In genomic region chr11:134244593-134244992, GRCh38 we compare ENCODE assay signal across 9 cellular contexts. TPM values are rescaled to one million over a fixed set of nuclear protein-coding genes. Genes with fewer than 3 reads are reported as not detected.
DNase-seq lines count a peak whose midpoint lies in the region; ATAC-seq, FAIRE-seq and TF ChIP-seq lines count a peak whose summit lies in the region.
"Had no signal": no experiment of that assay in that cellular context is flagged by ENCODE, and none has a peak within 500 bp of the region (broad histone marks: within the 10 kb centered on the region; RNA-seq: fewer than 3 reads in every experiment).

No MANE protein-coding gene starts in this region.

- ATAC-seq in GM19455 (IDR thresholded peaks at IDR 0.05; ENCODE audit: unreplicated experiment) = peak; percentile 77
- peak; percentile 70 for ATAC-seq in HG03558 (IDR thresholded peaks at IDR 0.05; ENCODE audit: extremely low read depth, unreplicated experiment)
- ATAC-seq in HepG2 = peak; percentile 93
- ATAC-seq in activated T-cell treated with anti-CD3 and anti-CD28 coated beads, Interleukin-2, amount 50 U/mL, for 72 hours (replicated peaks in 1 of 2) = no peak

- H3K36me3 ChIP-seq in astrocyte (ENCODE audit: insufficient read depth, low read length) = peaks cover 22% of the 10 kb centered on the region
- H3K36me3 ChIP-seq in HepG2 (replicated peaks in 1 of 2; ENCODE audit: control insufficient read depth in 1 of 2, insufficient read depth in 2 of 2, low read length in 2 of 2) = peaks cover 10 to 40% of the 10 kb centered on the region in 2 experiments

- H3K4me3 Mint-ChIP-seq in astrocyte (ENCODE audit: unreplicated experiment) = no peak overlapping the region
- no peak overlapping the region for H3K4me3 Mint-ChIP-seq in activated T-cell treated with anti-CD3 and anti-CD28 coated beads, Interleukin-2, amount 50 U/mL, for 72 hours

- TF ChIP-seq POLR2A in HepG2 (IDR thresholded peaks at IDR 0.05; ENCODE audit: insufficient read depth in 1 of 2, low read depth in 2 of 2, low read length in 2 of 2) = no peak

- peak; percentile 76 for TF ChIP-seq RAD21 in HepG2 (CRISPR knock-in tag; IDR thresholded peaks at IDR 0.05)

- no peaks in the 10 kb centered on the region for H3K27me3 Mint-ChIP-seq in astrocyte (ENCODE audit: low read depth, unreplicated experiment)
- H3K27me3 Mint-ChIP-seq in activated T-cell treated with anti-CD3 and anti-CD28 coated beads, Interleukin-2, amount 50 U/mL, for 72 hours (ENCODE audit: low read depth) = no peaks in the 10 kb centered on the region

- WGBS in HepG2 (ENCODE audit: low lambda C conversion rate) = 60% methylated on average over 5 of the region's 7 CpGs

- H3K4me3 ChIP-seq in astrocyte (ENCODE audit: insufficient read depth, low read depth, low read length) (no peak overlapping the region), HepG2 (replicated peaks in 1 of 3; ENCODE audit: insufficient read depth in 1 of 3, low read depth in 2 of 3, low read length in 3 of 3) (no peak overlapping the region)

- no peak overlapping the region for H2AFZ ChIP-seq in astrocyte (ENCODE audit: low read depth, low read length)
- no peak overlapping the region for H2AFZ ChIP-seq in HepG2 (ENCODE audit: low read length)

- intact Hi-C loops in HepG2 (cut with micrococcal nuclease; ENCODE audit: unreplicated experiment) = loop anchor here (1.0 kb wide), 2 partner anchors 19 to 37 kb away; no protein-coding TSS in a partner anchor

- CTCF ChIA-PET in HepG2 (lab: Yijun Ruan, JAX; ENCODE audit: low intra/inter-chr PET ratio, low total read pairs) = interaction anchor here (3.2 kb wide), 1 partner anchor 37 kb away, joined by 15 read pairs; no protein-coding TSS in a partner anchor

- no peaks in the 10 kb centered on the region for H3K4me1 Mint-ChIP-seq in astrocyte (ENCODE audit: low read depth, unreplicated experiment)
- H3K4me1 Mint-ChIP-seq in activated T-cell treated with anti-CD3 and anti-CD28 coated beads, Interleukin-2, amount 50 U/mL, for 72 hours (ENCODE audit: low read depth) = peaks cover 13% of the 10 kb centered on the region

- H3K27me3 ChIP-seq in astrocyte (ENCODE audit: insufficient read depth, low read length) (no peaks in the 10 kb centered on the region), HepG2 (ENCODE audit: control insufficient read depth in 1 of 2, insufficient read depth in 2 of 2, low read length in 2 of 2) (no peaks in the 10 kb centered on the region)
- H3K27me3 ChIP-seq: neutrophil had no signal

- H3K9ac ChIP-seq in astrocyte (ENCODE audit: low read length) = no peak overlapping the region
- no peak overlapping the region for H3K9ac ChIP-seq in HepG2 (ENCODE audit: insufficient read depth, low read depth, low read length)

- H3K9me3 Mint-ChIP-seq in astrocyte (ENCODE audit: unreplicated experiment) = no peaks in the 10 kb centered on the region
- no peaks in the 10 kb centered on the region for H3K9me3 Mint-ChIP-seq in activated T-cell treated with anti-CD3 and anti-CD28 coated beads, Interleukin-2, amount 50 U/mL, for 72 hours

- no peak overlapping the region for H3K27ac ChIP-seq in astrocyte (ENCODE audit: low read depth, low read length)
- H3K27ac ChIP-seq in HepG2 (ENCODE audit: extremely low read length, insufficient read depth, low read length) = no peak overlapping the region
- H3K27ac ChIP-seq: neutrophil had no signal

- FAIRE-seq in astrocyte (lab: Jason Lieb, UNC) = no peak
- FAIRE-seq in HepG2 (lab: Jason Lieb, UNC) = peak; percentile 79

- POLR2A ChIA-PET in HepG2 (lab: Yijun Ruan, JAX) = interaction anchor here (1.2 kb wide), 1 partner anchor 20 kb away, joined by 4 read pairs; the partner anchor contains the start of gene VPS26B

- peaks cover 3% of the 10 kb centered on the region for H4K20me1 ChIP-seq in astrocyte (ENCODE audit: insufficient read depth, low read length)
- H4K20me1 ChIP-seq in HepG2 (ENCODE audit: insufficient read depth, low read length) = no peaks in the 10 kb centered on the region

- H3K79me2 ChIP-seq in astrocyte (ENCODE audit: insufficient read depth, low read length) = no peaks in the 10 kb centered on the region
- no peaks in the 10 kb centered on the region for H3K79me2 ChIP-seq in HepG2 (ENCODE audit: insufficient read depth, low read length)

- peaks cover 11% of the 10 kb centered on the region for H3K36me3 Mint-ChIP-seq in astrocyte (ENCODE audit: low read depth, unreplicated experiment)
- peaks cover 5 to 17% of the 10 kb centered on the region in 2 donors for H3K36me3 Mint-ChIP-seq in activated T-cell treated with anti-CD3 and anti-CD28 coated beads, Interleukin-2, amount 50 U/mL, for 72 hours (ENCODE audit: insufficient read depth in 2 of 2)

- H3K27ac Mint-ChIP-seq in astrocyte (ENCODE audit: unreplicated experiment) = no peak overlapping the region
- H3K27ac Mint-ChIP-seq in activated T-cell treated with anti-CD3 and anti-CD28 coated beads, Interleukin-2, amount 50 U/mL, for 72 hours = no peak overlapping the region

- no TSS peak for BruUV-seq in HepG2 (replicated peaks; lab: Mats Ljungman, UMichigan)

- peak; percentile 27 for TF ChIP-seq CTCF in astrocyte (IDR thresholded peaks at IDR 0.05; ENCODE audit: insufficient read depth, low read depth, low read length)
- peak; percentile 49 for TF ChIP-seq CTCF in HepG2 (CRISPR knock-in tag; IDR thresholded peaks at IDR 0.05)

- H3K4me1 ChIP-seq in astrocyte (ENCODE audit: insufficient read depth, low read length) (no peaks in the 10 kb centered on the region), HepG2 (ENCODE audit: insufficient read depth, low read length) (no peaks in the 10 kb centered on the region)

- H3K4me2 ChIP-seq in astrocyte (ENCODE audit: low read length) (no peak overlapping the region), HepG2 (ENCODE audit: low read depth, low read length) (no peak overlapping the region)

- DNase-seq in EH (ENCODE audit: low read depth) (peak; percentile 34), astrocyte (ENCODE audit: low read depth) (no peak), HepG2 (ENCODE audit: low spot score) (peak; percentile 35), anterior cingulate cortex (lab: John Stamatoyannopoulos, UW) (no peak)
- no peak for DNase-seq in central memory CD4-positive, alpha-beta T cell
- no peak for DNase-seq in activated T-cell treated with anti-CD3 and anti-CD28 coated beads, Interleukin-2, amount 50 U/mL, for 72 hours

- H3K9me3 ChIP-seq in astrocyte (ENCODE audit: insufficient read depth, low read depth, low read length) (no peaks in the 10 kb centered on the region), HepG2 (ENCODE audit: low read length) (no peaks in the 10 kb centered on the region)
- H3K9me3 ChIP-seq: neutrophil had no signal

- TF ChIP-seq EP300 in HepG2 (IDR thresholded peaks at IDR 0.05; ENCODE audit: low read depth in 2 of 2, low read length in 2 of 2) (no peak), HepG2 (CRISPR knock-in tag; IDR thresholded peaks at IDR 0.05; ENCODE audit: borderline replicate concordance) (no peak)

- in situ Hi-C loops in HepG2 (cut with HindIII; ENCODE audit: extremely low pct_ligation_motif_present, low pct_unique_long_range_greater_than_20kb) = no loop called here

RNA-seq across cellular contexts. Expression of gene THYN1, which starts 8.6 kb away (rescaled TPM):
- total RNA-seq in astrocyte (30.5 and 31.6 TPM in 2 replicates), HepG2 (2016; rRNA removed; fragmentation: Illumina TruSeq; extraction: Trizol) (87.6 and 124 TPM in 2 replicates)
- total RNA-seq in HepG2 (2016; cell fraction: cytosol; rRNA removed; fragmentation: Illumina TruSeq; extraction: Trizol; ENCODE audit: low read depth) = 27.7 and 28.2 TPM in 2 replicates
- total RNA-seq in HepG2 (2016; cell fraction: insoluble cytoplasmic fraction; rRNA removed; fragmentation: Illumina TruSeq; extraction: Trizol) = 85.6 and 131 TPM in 2 replicates
- total RNA-seq in HepG2 (2016; cell fraction: membrane; rRNA removed; fragmentation: Illumina TruSeq; extraction: Trizol) = 30.8 and 33.6 TPM in 2 replicates
- total RNA-seq in HepG2 (2016; cell fraction: nucleus; rRNA removed; fragmentation: Illumina TruSeq; extraction: Trizol) = 36.1 and 37.9 TPM in 2 replicates
- 36.1 and 42.9 TPM in 2 replicates for polyA plus RNA-seq in HepG2 (2011; rRNA removed)
- 26.4 and 34.6 TPM in 2 replicates for polyA plus RNA-seq in HepG2 (2011; cell fraction: cytosol; rRNA removed)
- 36.2 and 44.1 TPM in 2 replicates for polyA plus RNA-seq in HepG2 (2011; cell fraction: nucleus; rRNA removed)
- polyA plus RNA-seq in HepG2 (2012) = 37.8 and 41.8 TPM in 2 replicates
- polyA plus RNA-seq in HepG2 (2016; cell fraction: cytosol; fragmentation: Illumina TruSeq; extraction: Trizol; ENCODE audit: low read depth) = 16.9 and 21.6 TPM in 2 replicates
- polyA plus RNA-seq in HepG2 (2016; cell fraction: insoluble cytoplasmic fraction; fragmentation: Illumina TruSeq; extraction: Trizol; ENCODE audit: low read depth) = 112 and 113 TPM in 2 replicates
- 19.0 and 24.5 TPM in 2 replicates for polyA plus RNA-seq in HepG2 (2016; cell fraction: membrane; fragmentation: Illumina TruSeq; extraction: Trizol; ENCODE audit: low read depth)
- polyA plus RNA-seq in HepG2 (2016; cell fraction: nucleus; fragmentation: Illumina TruSeq; extraction: Trizol; ENCODE audit: insufficient read depth, low read depth) = 55.9 and 59.2 TPM in 2 replicates
- polyA minus RNA-seq in HepG2 (2011; rRNA and poly(A)+ RNA removed; ENCODE audit: low replicate concordance) = 13.8 and 26.1 TPM in 2 replicates
- polyA minus RNA-seq in HepG2 (2011; cell fraction: cytosol; rRNA and poly(A)+ RNA removed) = 20.0 and 22.4 TPM in 2 replicates
- 13.6 and 18.3 TPM in 2 replicates for polyA minus RNA-seq in HepG2 (2011; cell fraction: nucleus; rRNA and poly(A)+ RNA removed)
- 10 to 100 TPM; 70.4 to 89.0 TPM for total RNA-seq in activated T-cell treated with anti-CD3 and anti-CD28 coated beads, Interleukin-2, amount 50 U/mL, for 72 hours

RNA-seq across cellular contexts. Expression of gene ACAD8, which starts 8.8 kb away (rescaled TPM):
- total RNA-seq in astrocyte (15.2 and 15.8 TPM in 2 replicates), HepG2 (2016; rRNA removed; fragmentation: Illumina TruSeq; extraction: Trizol) (16.1 and 20.3 TPM in 2 replicates)
- total RNA-seq in HepG2 (2016; cell fraction: cytosol; rRNA removed; fragmentation: Illumina TruSeq; extraction: Trizol; ENCODE audit: low read depth) = 3.4 and 4.1 TPM in 2 replicates
- 17.3 and 20.9 TPM in 2 replicates for total RNA-seq in HepG2 (2016; cell fraction: insoluble cytoplasmic fraction; rRNA removed; fragmentation: Illumina TruSeq; extraction: Trizol)
- total RNA-seq in HepG2 (2016; cell fraction: membrane; rRNA removed; fragmentation: Illumina TruSeq; extraction: Trizol) = 6.2 and 6.5 TPM in 2 replicates
- 26.6 and 27.7 TPM in 2 replicates for total RNA-seq in HepG2 (2016; cell fraction: nucleus; rRNA removed; fragmentation: Illumina TruSeq; extraction: Trizol)
- 13.5 and 15.0 TPM in 2 replicates for polyA plus RNA-seq in HepG2 (2011; rRNA removed)
- 7.3 and 8.8 TPM in 2 replicates for polyA plus RNA-seq in HepG2 (2011; cell fraction: cytosol; rRNA removed)
- 60.4 and 65.1 TPM in 2 replicates for polyA plus RNA-seq in HepG2 (2011; cell fraction: nucleus; rRNA removed)
- polyA plus RNA-seq in HepG2 (2012) = 9.7 and 10.7 TPM in 2 replicates
- 1.4 and 1.9 TPM in 2 replicates for polyA plus RNA-seq in HepG2 (2016; cell fraction: cytosol; fragmentation: Illumina TruSeq; extraction: Trizol; ENCODE audit: low read depth)
- polyA plus RNA-seq in HepG2 (2016; cell fraction: insoluble cytoplasmic fraction; fragmentation: Illumina TruSeq; extraction: Trizol; ENCODE audit: low read depth) = 13.8 and 14.4 TPM in 2 replicates
- polyA plus RNA-seq in HepG2 (2016; cell fraction: membrane; fragmentation: Illumina TruSeq; extraction: Trizol; ENCODE audit: low read depth) = 3.5 and 4.0 TPM in 2 replicates
- polyA plus RNA-seq in HepG2 (2016; cell fraction: nucleus; fragmentation: Illumina TruSeq; extraction: Trizol; ENCODE audit: insufficient read depth, low read depth) = 54.0 and 56.7 TPM in 2 replicates
- polyA minus RNA-seq in HepG2 (2011; rRNA and poly(A)+ RNA removed; ENCODE audit: low replicate concordance) = 6.4 and 13.2 TPM in 2 replicates
- 4.3 and 4.6 TPM in 2 replicates for polyA minus RNA-seq in HepG2 (2011; cell fraction: cytosol; rRNA and poly(A)+ RNA removed)
- 30.1 and 33.6 TPM in 2 replicates for polyA minus RNA-seq in HepG2 (2011; cell fraction: nucleus; rRNA and poly(A)+ RNA removed)
- 10 to 100 TPM; 21.6 to 24.0 TPM for total RNA-seq in activated T-cell treated with anti-CD3 and anti-CD28 coated beads, Interleukin-2, amount 50 U/mL, for 72 hours

RNA-seq across cellular contexts. Expression of gene VPS26B, which starts 20.1 kb away (rescaled TPM):
- total RNA-seq in astrocyte (46.6 and 47.8 TPM in 2 replicates), HepG2 (2016; rRNA removed; fragmentation: Illumina TruSeq; extraction: Trizol) (20.2 and 20.4 TPM in 2 replicates)
- total RNA-seq in HepG2 (2016; cell fraction: cytosol; rRNA removed; fragmentation: Illumina TruSeq; extraction: Trizol; ENCODE audit: low read depth) = 9.3 and 11.8 TPM in 2 replicates
- total RNA-seq in HepG2 (2016; cell fraction: insoluble cytoplasmic fraction; rRNA removed; fragmentation: Illumina TruSeq; extraction: Trizol) = 16.6 and 21.1 TPM in 2 replicates
- 20.7 and 24.3 TPM in 2 replicates for total RNA-seq in HepG2 (2016; cell fraction: membrane; rRNA removed; fragmentation: Illumina TruSeq; extraction: Trizol)
- total RNA-seq in HepG2 (2016; cell fraction: nucleus; rRNA removed; fragmentation: Illumina TruSeq; extraction: Trizol) = 18.0 and 24.8 TPM in 2 replicates
- 23.2 and 23.6 TPM in 2 replicates for polyA plus RNA-seq in HepG2 (2011; rRNA removed)
- polyA plus RNA-seq in HepG2 (2011; cell fraction: cytosol; rRNA removed) = 18.6 and 19.4 TPM in 2 replicates
- 49.5 and 51.9 TPM in 2 replicates for polyA plus RNA-seq in HepG2 (2011; cell fraction: nucleus; rRNA removed)
- 16.9 and 18.9 TPM in 2 replicates for polyA plus RNA-seq in HepG2 (2012)
- polyA plus RNA-seq in HepG2 (2016; cell fraction: cytosol; fragmentation: Illumina TruSeq; extraction: Trizol; ENCODE audit: low read depth) = 13.9 and 19.4 TPM in 2 replicates
- polyA plus RNA-seq in HepG2 (2016; cell fraction: insoluble cytoplasmic fraction; fragmentation: Illumina TruSeq; extraction: Trizol; ENCODE audit: low read depth) = 23.1 and 26.7 TPM in 2 replicates
- polyA plus RNA-seq in HepG2 (2016; cell fraction: membrane; fragmentation: Illumina TruSeq; extraction: Trizol; ENCODE audit: low read depth) = 21.1 and 25.1 TPM in 2 replicates
- 41.4 and 44.5 TPM in 2 replicates for polyA plus RNA-seq in HepG2 (2016; cell fraction: nucleus; fragmentation: Illumina TruSeq; extraction: Trizol; ENCODE audit: insufficient read depth, low read depth)
- 31.0 and 49.4 TPM in 2 replicates for polyA minus RNA-seq in HepG2 (2011; rRNA and poly(A)+ RNA removed; ENCODE audit: low replicate concordance)
- 13.7 and 15.0 TPM in 2 replicates for polyA minus RNA-seq in HepG2 (2011; cell fraction: cytosol; rRNA and poly(A)+ RNA removed)
- polyA minus RNA-seq in HepG2 (2011; cell fraction: nucleus; rRNA and poly(A)+ RNA removed) = 28.1 and 32.8 TPM in 2 replicates
- total RNA-seq in activated T-cell treated with anti-CD3 and anti-CD28 coated beads, Interleukin-2, amount 50 U/mL, for 72 hours = 10 to 100 TPM; 42.6 to 48.7 TPM

RNA-seq across cellular contexts. Expression of gene NCAPD3, which starts 20.8 kb away (rescaled TPM):
- total RNA-seq in astrocyte (17.0 and 18.5 TPM in 2 replicates), HepG2 (2016; rRNA removed; fragmentation: Illumina TruSeq; extraction: Trizol) (25.6 and 33.3 TPM in 2 replicates)
- total RNA-seq in HepG2 (2016; cell fraction: cytosol; rRNA removed; fragmentation: Illumina TruSeq; extraction: Trizol; ENCODE audit: low read depth) = 5.6 and 7.4 TPM in 2 replicates
- 25.5 and 31.4 TPM in 2 replicates for total RNA-seq in HepG2 (2016; cell fraction: insoluble cytoplasmic fraction; rRNA removed; fragmentation: Illumina TruSeq; extraction: Trizol)
- total RNA-seq in HepG2 (2016; cell fraction: membrane; rRNA removed; fragmentation: Illumina TruSeq; extraction: Trizol) = 9.0 and 10.1 TPM in 2 replicates
- 44.8 and 48.3 TPM in 2 replicates for total RNA-seq in HepG2 (2016; cell fraction: nucleus; rRNA removed; fragmentation: Illumina TruSeq; extraction: Trizol)
- polyA plus RNA-seq in HepG2 (2011; rRNA removed) = 18.0 and 20.7 TPM in 2 replicates
- 11.8 and 14.9 TPM in 2 replicates for polyA plus RNA-seq in HepG2 (2011; cell fraction: cytosol; rRNA removed)
- 38.8 and 47.9 TPM in 2 replicates for polyA plus RNA-seq in HepG2 (2011; cell fraction: nucleus; rRNA removed)
- polyA plus RNA-seq in HepG2 (2012) = 15.5 and 18.8 TPM in 2 replicates
- polyA plus RNA-seq in HepG2 (2016; cell fraction: cytosol; fragmentation: Illumina TruSeq; extraction: Trizol; ENCODE audit: low read depth) = 4.1 and 6.4 TPM in 2 replicates
- 23.1 and 26.0 TPM in 2 replicates for polyA plus RNA-seq in HepG2 (2016; cell fraction: insoluble cytoplasmic fraction; fragmentation: Illumina TruSeq; extraction: Trizol; ENCODE audit: low read depth)
- 6.2 and 7.0 TPM in 2 replicates for polyA plus RNA-seq in HepG2 (2016; cell fraction: membrane; fragmentation: Illumina TruSeq; extraction: Trizol; ENCODE audit: low read depth)
- 56.6 and 58.9 TPM in 2 replicates for polyA plus RNA-seq in HepG2 (2016; cell fraction: nucleus; fragmentation: Illumina TruSeq; extraction: Trizol; ENCODE audit: insufficient read depth, low read depth)
- polyA minus RNA-seq in HepG2 (2011; rRNA and poly(A)+ RNA removed; ENCODE audit: low replicate concordance) = 61.3 and 145 TPM in 2 replicates
- polyA minus RNA-seq in HepG2 (2011; cell fraction: cytosol; rRNA and poly(A)+ RNA removed) = 10.8 and 18.3 TPM in 2 replicates
- 50.2 and 62.6 TPM in 2 replicates for polyA minus RNA-seq in HepG2 (2011; cell fraction: nucleus; rRNA and poly(A)+ RNA removed)
- total RNA-seq in activated T-cell treated with anti-CD3 and anti-CD28 coated beads, Interleukin-2, amount 50 U/mL, for 72 hours = 10 to 100 TPM; 65.8 to 75.6 TPM

RNA-seq across cellular contexts. Expression of gene GLB1L3, which starts 31.6 kb away (rescaled TPM):
- total RNA-seq in astrocyte (0.20 and 0.22 TPM in 2 replicates), HepG2 (2016; rRNA removed; fragmentation: Illumina TruSeq; extraction: Trizol) (not detected in 2 replicates)
- total RNA-seq in HepG2 (2016; cell fraction: cytosol; rRNA removed; fragmentation: Illumina TruSeq; extraction: Trizol; ENCODE audit: low read depth) = not detected in 2 replicates
- total RNA-seq in HepG2 (2016; cell fraction: insoluble cytoplasmic fraction; rRNA removed; fragmentation: Illumina TruSeq; extraction: Trizol) = not detected in 2 replicates
- total RNA-seq in HepG2 (2016; cell fraction: membrane; rRNA removed; fragmentation: Illumina TruSeq; extraction: Trizol) = not detected in 2 replicates
- total RNA-seq in HepG2 (2016; cell fraction: nucleus; rRNA removed; fragmentation: Illumina TruSeq; extraction: Trizol) = not detected in 2 replicates
- not detected in 2 replicates for polyA plus RNA-seq in HepG2 (2011; rRNA removed)
- polyA plus RNA-seq in HepG2 (2011; cell fraction: cytosol; rRNA removed) = not detected in 2 replicates
- not detected in 2 replicates for polyA plus RNA-seq in HepG2 (2011; cell fraction: nucleus; rRNA removed)
- polyA plus RNA-seq in HepG2 (2012) = not detected in 2 replicates
- polyA plus RNA-seq in HepG2 (2016; cell fraction: cytosol; fragmentation: Illumina TruSeq; extraction: Trizol; ENCODE audit: low read depth) = not detected in 2 replicates
- polyA plus RNA-seq in HepG2 (2016; cell fraction: insoluble cytoplasmic fraction; fragmentation: Illumina TruSeq; extraction: Trizol; ENCODE audit: low read depth) = not detected in 2 replicates
- polyA plus RNA-seq in HepG2 (2016; cell fraction: membrane; fragmentation: Illumina TruSeq; extraction: Trizol; ENCODE audit: low read depth) = not detected in 2 replicates
- not detected in 2 replicates for polyA plus RNA-seq in HepG2 (2016; cell fraction: nucleus; fragmentation: Illumina TruSeq; extraction: Trizol; ENCODE audit: insufficient read depth, low read depth)
- polyA minus RNA-seq in HepG2 (2011; rRNA and poly(A)+ RNA removed; ENCODE audit: low replicate concordance) = not detected in 2 replicates
- polyA minus RNA-seq in HepG2 (2011; cell fraction: cytosol; rRNA and poly(A)+ RNA removed) = not detected in 2 replicates
- polyA minus RNA-seq in HepG2 (2011; cell fraction: nucleus; rRNA and poly(A)+ RNA removed) = not detected in 2 replicates
- 10 to 100 TPM; 13.0 to 13.6 TPM for total RNA-seq in activated T-cell treated with anti-CD3 and anti-CD28 coated beads, Interleukin-2, amount 50 U/mL, for 72 hours

Comparison
In these comparisons a context has a peak if more than half of its experiments do, and no peak if none do; other contexts are left out.
1. DNase-seq: peak in EH (single experiment) and HepG2 (single experiment); none in astrocyte (single experiment), central memory CD4-positive, alpha-beta T cell (single experiment), activated T-cell treated with anti-CD3 and anti-CD28 coated beads, Interleukin-2, amount 50 U/mL, for 72 hours (0 of 2) and anterior cingulate cortex (0 of 58).
2. ATAC-seq: peak in GM19455 (single experiment), HG03558 (single experiment) and HepG2 (single experiment); none in activated T-cell treated with anti-CD3 and anti-CD28 coated beads, Interleukin-2, amount 50 U/mL, for 72 hours (0 of 2).